Comparison of ENCODE assay signal across 11 cellular contexts in the genomic region with DNA sequence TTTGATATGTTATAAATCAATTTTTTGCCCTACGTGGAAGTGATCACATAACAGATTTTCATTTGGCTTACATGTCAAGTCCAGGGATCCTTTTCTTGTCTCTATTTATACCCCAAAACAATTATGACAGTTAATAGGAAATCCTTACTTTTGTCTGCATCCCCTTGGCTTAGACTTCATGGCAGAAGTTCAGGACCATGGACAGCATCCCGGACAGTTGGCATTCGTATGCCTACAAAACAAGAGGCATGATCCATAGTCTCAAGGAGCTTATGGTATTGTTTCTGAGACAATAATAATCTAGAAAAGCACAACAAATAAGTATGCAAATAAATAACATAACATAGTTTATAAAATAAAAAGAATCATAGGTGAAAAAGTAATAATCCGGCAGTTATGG.
DNase-seq lines count a peak whose midpoint lies in the region; ATAC-seq and TF ChIP-seq lines count a peak whose summit lies in the region.
"Had no signal": no experiment of that assay in that cellular context is flagged by ENCODE, and none has a peak within 500 bp of the region (broad histone marks: within the 10 kb centered on the region; RNA-seq: fewer than 3 reads in every experiment).

No MANE protein-coding gene starts in this region.

- H3K4me3 ChIP-seq in Jurkat, Clone E6-1 (ENCODE audit: low read length): no peak overlapping the region
- H3K4me3 ChIP-seq in adrenal gland (no peak overlapping the region), liver (ENCODE audit: low read depth in 1 of 3, low read length in 3 of 3) (no peak overlapping the region), prostate gland (no peak overlapping the region)
- H3K4me3 ChIP-seq: colonic mucosa had no signal

- no peak for TF ChIP-seq POLR2A in adrenal gland (IDR thresholded peaks at IDR 0.05)
- no peak for TF ChIP-seq POLR2A in prostate gland (IDR thresholded peaks at IDR 0.05)

- peak; percentile 3 for DNase-seq in GM04504 (ENCODE audit: low read depth)
- DNase-seq in Jurkat, Clone E6-1 (ENCODE audit: low read depth, low spot score): peak; percentile 46
- DNase-seq in adrenal gland: peak in 5 of 7 donors; percentile 20 to 38 (median 25)
- no peak for DNase-seq in ureter (ENCODE audit: low spot score)
- no peak for DNase-seq in prostate gland (ENCODE audit: low spot score)
- no peak for DNase-seq in DMS79 (lab: John Stamatoyannopoulos, UW)
- DNase-seq: colonic mucosa, natural killer cell had no signal

- TF ChIP-seq CTCF in adrenal gland (IDR thresholded peaks at IDR 0.05): no peak
- TF ChIP-seq CTCF in liver (IDR thresholded peaks at IDR 0.05; ENCODE audit: low read depth, low read length, missing input control): no peak
- no peak for TF ChIP-seq CTCF in prostate gland (IDR thresholded peaks at IDR 0.05)

- no peaks in the 10 kb centered on the region for H3K9me3 ChIP-seq in adrenal gland (replicated peaks in 1 of 3)
- no peaks in the 10 kb centered on the region for H3K9me3 ChIP-seq in liver (ENCODE audit: control insufficient read depth in 4 of 4, low read length in 3 of 4)
- no peaks in the 10 kb centered on the region for H3K9me3 ChIP-seq in prostate gland
- H3K9me3 ChIP-seq: colonic mucosa had no signal

- WGBS in adrenal gland, 4 donors: 39 to 45% (median 43%) methylated on average over 4 of the region's 4 CpGs
- 40% methylated on average over 4 of the region's 4 CpGs for WGBS in liver
- 38% methylated on average over 4 of the region's 4 CpGs for WGBS in prostate gland

- no peaks in the 10 kb centered on the region for H3K27me3 ChIP-seq in adrenal gland
- H3K27me3 ChIP-seq in liver (ENCODE audit: control insufficient read depth in 4 of 4, insufficient read depth in 4 of 4, low read length in 3 of 4): peaks cover 0 to 4% (median 0%) of the 10 kb centered on the region in 4 donors
- H3K27me3 ChIP-seq in prostate gland (replicated peaks; ENCODE audit: insufficient read depth): no peaks in the 10 kb centered on the region
- H3K27me3 ChIP-seq: colonic mucosa had no signal

- H3K36me3 ChIP-seq in adrenal gland (replicated peaks in 1 of 2) (no peaks in the 10 kb centered on the region), liver (ENCODE audit: control insufficient read depth in 4 of 4, insufficient read depth in 3 of 4, low read depth in 1 of 4, low read length in 3 of 4) (no peaks in the 10 kb centered on the region), prostate gland (no peaks in the 10 kb centered on the region)
- H3K36me3 ChIP-seq: colonic mucosa had no signal

- ATAC-seq in HG02981 (IDR thresholded peaks at IDR 0.05; ENCODE audit: unreplicated experiment): no peak
- ATAC-seq: natural killer cell; stimulated activated effector memory CD8-positive, alpha-beta T cell treated with anti-CD3 and anti-CD28 coated beads, Interleukin-12 subunit alpha, Interleukin-12 subunit beta, amount 100 ng/mL, for 72 hours had no signal

- TF ChIP-seq RAD21 in liver (IDR thresholded peaks at IDR 0.05): no peak

- H3K4me1 ChIP-seq in adrenal gland (replicated peaks in 1 of 2) (no peaks in the 10 kb centered on the region), liver (ENCODE audit: control insufficient read depth in 4 of 4, insufficient read depth in 4 of 4, low read length in 3 of 4) (no peaks in the 10 kb centered on the region), prostate gland (replicated peaks) (no peaks in the 10 kb centered on the region)
- H3K4me1 ChIP-seq: colonic mucosa had no signal

- no peak overlapping the region for H3K9ac ChIP-seq in liver (ENCODE audit: low read depth in 1 of 2, low read length in 2 of 2)

- intact Hi-C loops in adrenal gland (cut with DNase I): no loop called here
- intact Hi-C loops in prostate gland (cut with DNase I): no loop called here

- H3K27ac ChIP-seq in adrenal gland (no peak overlapping the region), liver (ENCODE audit: low read depth in 1 of 2, low read length in 2 of 2) (no peak overlapping the region), prostate gland (no peak overlapping the region)
- H3K27ac ChIP-seq: colonic mucosa had no signal

TF ChIP-seq in liver, 16 proteins besides CTCF, POLR2A, EP300 and RAD21:
- TF ChIP-seq REST (IDR thresholded peaks at IDR 0.05) (peak; percentile 99), RXRA (IDR thresholded peaks at IDR 0.05) (no peak)

Comparison
In these comparisons a context has a peak if more than half of its experiments do, and no peak if none do; other contexts are left out.
1. DNase-seq: peak in GM04504 (single experiment), Jurkat, Clone E6-1 (single experiment) and adrenal gland (5 of 7); none in ureter (single experiment), prostate gland (single experiment) and DMS79 (single experiment).